Comparison of ENCODE assay signal across 14 cellular contexts in genomic region chr16:59259964-59260348, GRCh38.
DNase-seq lines count a peak whose midpoint lies in the region; ATAC-seq and TF ChIP-seq lines count a peak whose summit lies in the region.
"Had no signal": no experiment of that assay in that cellular context is flagged by ENCODE, and none has a peak within 500 bp of the region (broad histone marks: within the 10 kb centered on the region; RNA-seq: fewer than 3 reads in every experiment).

No MANE protein-coding gene starts in this region.

- H3K36me3 Mint-ChIP-seq in naive thymus-derived CD8-positive, alpha-beta T cell: no peaks in the 10 kb centered on the region

- H3K27me3 ChIP-seq in transverse colon: no peaks in the 10 kb centered on the region
- H3K27me3 ChIP-seq: vagina had no signal

- ATAC-seq in HG03175 (IDR thresholded peaks at IDR 0.05; ENCODE audit: unreplicated experiment) (peak; percentile 41), GM19328 (IDR thresholded peaks at IDR 0.05; ENCODE audit: unreplicated experiment) (no peak)
- ATAC-seq in naive thymus-derived CD8-positive, alpha-beta T cell: peak in 1 of 2 donors; percentile 16

- TF ChIP-seq CTCF in transverse colon (IDR thresholded peaks at IDR 0.05): no peak

- no peaks in the 10 kb centered on the region for H3K4me1 ChIP-seq in transverse colon
- H3K4me1 ChIP-seq: vagina had no signal

- peak; percentile 19 for DNase-seq in CD1c-positive myeloid dendritic cell (ENCODE audit: extremely low spot score)
- DNase-seq in SKM-1 (lab: John Stamatoyannopoulos, UW; ENCODE audit: unreplicated experiment): peak; percentile 87
- DNase-seq in naive thymus-derived CD8-positive, alpha-beta T cell: peak in 1 of 10 donors; percentile 12
- no peak for DNase-seq in COLO668 (lab: John Stamatoyannopoulos, UW; ENCODE audit: unreplicated experiment)
- no peak for DNase-seq in transverse colon
- DNase-seq: activated CD4-positive, alpha-beta T cell treated with anti-CD3 and anti-CD28 coated beads, Interleukin-2, amount 50 U/mL, for 4 hours; DMS 273 treated with DMSO at 0.1 percent for 48 hours; NCI-H1436; NCI-H2171; NCI-H69; stimulated activated CD4-positive, alpha-beta T cell treated with anti-CD3 and anti-CD28 coated beads, Interleukin-4, amount 100 ng/mL, for 24 hours had no signal

- no peaks in the 10 kb centered on the region for H3K36me3 ChIP-seq in transverse colon
- H3K36me3 ChIP-seq: vagina had no signal

- H3K27me3 Mint-ChIP-seq in naive thymus-derived CD8-positive, alpha-beta T cell: no peaks in the 10 kb centered on the region

- peaks cover 18 to 30% (median 23%) of the 10 kb centered on the region in 4 donors for H3K4me1 Mint-ChIP-seq in naive thymus-derived CD8-positive, alpha-beta T cell

- POLR2A ChIA-PET in naive thymus-derived CD8-positive, alpha-beta T cell (lab: Charles Lee): interaction anchor here (0.9 kb wide), 1 partner anchor 12 kb away, joined by 4 read pairs; no protein-coding TSS in a partner anchor

- in situ Hi-C loops in transverse colon (cut with MboI; ENCODE audit: low pct_ligation_motif_present in 1 of 4, low pct_unique_long_range_greater_than_20kb in 1 of 4, low sequenced_read_pairs in 3 of 4): no loop called here

- H3K4me3 ChIP-seq in transverse colon: no peak overlapping the region
- H3K4me3 ChIP-seq: vagina had no signal

- no peak for TF ChIP-seq POLR2A in transverse colon (IDR thresholded peaks at IDR 0.05)

- no peak overlapping the region for H3K27ac ChIP-seq in transverse colon
- H3K27ac ChIP-seq: vagina had no signal

- peak overlapping the region in 9 of 10 donors; percentile 7 to 83 (median 51) for H3K4me3 Mint-ChIP-seq in naive thymus-derived CD8-positive, alpha-beta T cell

- intact Hi-C loops in transverse colon (cut with DNase I; ENCODE audit: low total_unique reads): no loop called here

- H3K27ac Mint-ChIP-seq in naive thymus-derived CD8-positive, alpha-beta T cell: peak overlapping the region in 8 of 10 donors; percentile 27 to 93 (median 82)

- H3K9me3 Mint-ChIP-seq in naive thymus-derived CD8-positive, alpha-beta T cell: peaks cover 0 to 3% (median 0%) of the 10 kb centered on the region in 9 donors

- no peaks in the 10 kb centered on the region for H3K9me3 ChIP-seq in transverse colon
- H3K9me3 ChIP-seq: vagina had no signal

- no peak for TF ChIP-seq EP300 in transverse colon (IDR thresholded peaks at IDR 0.05; ENCODE audit: low read depth)

Comparison
In these comparisons a context has a peak if more than half of its experiments do, and no peak if none do; other contexts are left out.
1. DNase-seq: peak in CD1c-positive myeloid dendritic cell (single experiment) and SKM-1 (single experiment); none in COLO668 (single experiment) and transverse colon (single experiment).